ENCODE assay signal across 1 cellular context in the genomic region with DNA sequence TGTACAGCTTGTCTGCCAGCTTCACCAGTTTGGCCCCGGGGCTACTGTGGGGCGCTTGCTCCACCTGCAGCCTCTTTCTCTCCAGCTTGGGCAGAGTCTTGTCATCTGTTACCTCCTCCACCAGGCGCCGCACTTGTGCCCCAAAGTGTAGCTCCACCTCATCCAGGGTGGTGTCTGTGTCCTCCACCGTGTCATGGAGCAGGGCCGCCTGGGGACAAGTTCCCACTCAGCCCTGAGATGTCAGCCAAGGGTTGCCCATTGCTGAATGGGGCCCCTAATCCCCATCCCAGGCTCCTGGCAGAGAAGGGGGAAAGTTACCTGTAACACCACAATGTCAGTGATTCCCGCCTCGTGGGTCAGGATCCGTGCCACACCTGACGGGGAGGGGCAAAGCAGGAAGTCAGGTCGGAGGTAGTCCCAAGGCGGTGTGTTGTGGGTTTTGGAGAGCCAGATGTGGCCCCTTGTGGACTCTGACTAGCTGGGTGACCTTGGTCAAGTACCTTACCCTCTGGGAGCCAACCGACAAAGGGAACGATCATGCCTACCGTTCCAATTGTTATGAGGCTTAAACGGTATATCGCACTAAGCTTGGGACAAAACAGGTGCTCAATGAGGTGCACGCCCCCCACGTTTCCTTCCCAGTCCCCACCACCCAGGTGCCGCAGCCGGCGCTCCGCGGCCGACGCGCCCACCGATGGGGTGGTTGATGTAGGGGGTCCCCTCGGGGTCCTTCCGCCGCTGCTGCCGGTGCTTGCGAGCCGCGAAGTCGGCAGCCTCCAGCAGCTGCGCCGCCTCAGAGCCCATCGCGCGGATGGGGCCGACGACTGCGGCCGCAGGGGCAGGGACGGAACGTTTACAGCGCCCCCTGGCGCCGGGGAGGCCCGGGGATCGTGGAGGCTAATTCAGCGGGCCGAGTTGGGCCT.
TF ChIP-seq lines count a peak whose summit lies in the region.

A gene with protein sequence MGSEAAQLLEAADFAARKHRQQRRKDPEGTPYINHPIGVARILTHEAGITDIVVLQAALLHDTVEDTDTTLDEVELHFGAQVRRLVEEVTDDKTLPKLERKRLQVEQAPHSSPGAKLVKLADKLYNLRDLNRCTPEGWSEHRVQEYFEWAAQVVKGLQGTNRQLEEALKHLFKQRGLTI (minus strand): TSS at position 813 of the 923 bp plus-strand sequence. CDS start 9 bp downstream, at position 804.

TF ChIP-seq in GM12878, 131 proteins besides CTCF, POLR2A, EP300 and RAD21 (continued from another document and continues in another):
- TF ChIP-seq, protein P1, sequence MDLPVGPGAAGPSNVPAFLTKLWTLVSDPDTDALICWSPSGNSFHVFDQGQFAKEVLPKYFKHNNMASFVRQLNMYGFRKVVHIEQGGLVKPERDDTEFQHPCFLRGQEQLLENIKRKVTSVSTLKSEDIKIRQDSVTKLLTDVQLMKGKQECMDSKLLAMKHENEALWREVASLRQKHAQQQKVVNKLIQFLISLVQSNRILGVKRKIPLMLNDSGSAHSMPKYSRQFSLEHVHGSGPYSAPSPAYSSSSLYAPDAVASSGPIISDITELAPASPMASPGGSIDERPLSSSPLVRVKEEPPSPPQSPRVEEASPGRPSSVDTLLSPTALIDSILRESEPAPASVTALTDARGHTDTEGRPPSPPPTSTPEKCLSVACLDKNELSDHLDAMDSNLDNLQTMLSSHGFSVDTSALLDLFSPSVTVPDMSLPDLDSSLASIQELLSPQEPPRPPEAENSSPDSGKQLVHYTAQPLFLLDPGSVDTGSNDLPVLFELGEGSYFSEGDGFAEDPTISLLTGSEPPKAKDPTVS (IDR thresholded peaks at IDR 0.05; ENCODE audit: low read depth, low read length), result no peak
- TF ChIP-seq SMAD1 (IDR thresholded peaks at IDR 0.05; ENCODE audit: low read depth, partially characterized antibody) (no peak), KAT2A (conservative IDR thresholded peaks at IDR 0.05; ENCODE audit: control insufficient read depth, low read depth, low read length) (no peak), NFYA (IDR thresholded peaks at IDR 0.05; ENCODE audit: borderline replicate concordance, low read depth, low read length) (no peak), CBX3 (IDR thresholded peaks at IDR 0.05; ENCODE audit: borderline replicate concordance, low read depth) (no peak), HCFC1 (IDR thresholded peaks at IDR 0.05; ENCODE audit: low read length) (peak; percentile 48), SIN3A (IDR thresholded peaks at IDR 0.05; ENCODE audit: low read depth, low read length) (peak; percentile 79), LARP7 (IDR thresholded peaks at IDR 0.05) (peak; percentile 93), MEF2A (IDR thresholded peaks at IDR 0.05; ENCODE audit: insufficient read depth, low read depth, low read length) (peak; percentile 67), BCL11A (IDR thresholded peaks at IDR 0.05; ENCODE audit: low read depth, low read length) (no peak), SIX5 (IDR thresholded peaks at IDR 0.05; ENCODE audit: low read depth, low read length, severe bottlenecking) (peak; percentile 12), ASH2L (IDR thresholded peaks at IDR 0.05; ENCODE audit: borderline replicate concordance, low read depth) (no peak), TARDBP (IDR thresholded peaks at IDR 0.05; ENCODE audit: borderline replicate concordance) (peak; percentile 64; the same call in 1 of the 2 replicates), ZNF384 (IDR thresholded peaks at IDR 0.05; ENCODE audit: borderline replicate concordance, low read depth, low read length) (no peak), POLR2AphosphoS5 (IDR thresholded peaks at IDR 0.05; ENCODE audit: low read length) (peak; percentile 66; the same call in 1 of the 2 replicates), RCOR1 (conservative IDR thresholded peaks at IDR 0.05; ENCODE audit: low read depth, low read length) (peak; percentile 84; the same call in 1 of the 2 replicates), SREBF1 (IDR thresholded peaks at IDR 0.05; ENCODE audit: low read length) (no peak), RELA (IDR thresholded peaks at IDR 0.05; ENCODE audit: borderline replicate concordance, partially characterized antibody) (peak; percentile 38), IRF4 (IDR thresholded peaks at IDR 0.05; ENCODE audit: low read depth, low read length) (0 out of 2 replicates have a peak, but pooled peaks have one; percentile 20), HDAC2 (IDR thresholded peaks at IDR 0.05) (no peak), JUND (IDR thresholded peaks at IDR 0.05; ENCODE audit: low read depth, low read length) (no peak), ETV6 (conservative IDR thresholded peaks at IDR 0.05 in 1 of 2, IDR thresholded peaks at IDR 0.05 in 1 of 2; ENCODE audit: borderline replicate concordance in 1 of 2, low read depth in 1 of 2) (0 out of 4 replicates have a peak, but pooled peaks of 1 of the 2 experiments have one; percentile 19), STAT1 (conservative IDR thresholded peaks at IDR 0.05) (no peak; the same call in 1 of the 2 replicates), FOXK2 (IDR thresholded peaks at IDR 0.05) (no peak; the same call in 1 of the 2 replicates), IKZF1 (conservative IDR thresholded peaks at IDR 0.05) (peak; percentile 67)
- TF ChIP-seq, protein P2, sequence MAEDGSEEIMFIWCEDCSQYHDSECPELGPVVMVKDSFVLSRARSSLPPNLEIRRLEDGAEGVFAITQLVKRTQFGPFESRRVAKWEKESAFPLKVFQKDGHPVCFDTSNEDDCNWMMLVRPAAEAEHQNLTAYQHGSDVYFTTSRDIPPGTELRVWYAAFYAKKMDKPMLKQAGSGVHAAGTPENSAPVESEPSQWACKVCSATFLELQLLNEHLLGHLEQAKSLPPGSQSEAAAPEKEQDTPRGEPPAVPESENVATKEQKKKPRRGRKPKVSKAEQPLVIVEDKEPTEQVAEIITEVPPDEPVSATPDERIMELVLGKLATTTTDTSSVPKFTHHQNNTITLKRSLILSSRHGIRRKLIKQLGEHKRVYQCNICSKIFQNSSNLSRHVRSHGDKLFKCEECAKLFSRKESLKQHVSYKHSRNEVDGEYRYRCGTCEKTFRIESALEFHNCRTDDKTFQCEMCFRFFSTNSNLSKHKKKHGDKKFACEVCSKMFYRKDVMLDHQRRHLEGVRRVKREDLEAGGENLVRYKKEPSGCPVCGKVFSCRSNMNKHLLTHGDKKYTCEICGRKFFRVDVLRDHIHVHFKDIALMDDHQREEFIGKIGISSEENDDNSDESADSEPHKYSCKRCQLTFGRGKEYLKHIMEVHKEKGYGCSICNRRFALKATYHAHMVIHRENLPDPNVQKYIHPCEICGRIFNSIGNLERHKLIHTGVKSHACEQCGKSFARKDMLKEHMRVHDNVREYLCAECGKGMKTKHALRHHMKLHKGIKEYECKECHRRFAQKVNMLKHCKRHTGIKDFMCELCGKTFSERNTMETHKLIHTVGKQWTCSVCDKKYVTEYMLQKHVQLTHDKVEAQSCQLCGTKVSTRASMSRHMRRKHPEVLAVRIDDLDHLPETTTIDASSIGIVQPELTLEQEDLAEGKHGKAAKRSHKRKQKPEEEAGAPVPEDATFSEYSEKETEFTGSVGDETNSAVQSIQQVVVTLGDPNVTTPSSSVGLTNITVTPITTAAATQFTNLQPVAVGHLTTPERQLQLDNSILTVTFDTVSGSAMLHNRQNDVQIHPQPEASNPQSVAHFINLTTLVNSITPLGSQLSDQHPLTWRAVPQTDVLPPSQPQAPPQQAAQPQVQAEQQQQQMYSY (CRISPR knock-in tag; IDR thresholded peaks at IDR 0.05), result no peak
- TF ChIP-seq, protein P3, sequence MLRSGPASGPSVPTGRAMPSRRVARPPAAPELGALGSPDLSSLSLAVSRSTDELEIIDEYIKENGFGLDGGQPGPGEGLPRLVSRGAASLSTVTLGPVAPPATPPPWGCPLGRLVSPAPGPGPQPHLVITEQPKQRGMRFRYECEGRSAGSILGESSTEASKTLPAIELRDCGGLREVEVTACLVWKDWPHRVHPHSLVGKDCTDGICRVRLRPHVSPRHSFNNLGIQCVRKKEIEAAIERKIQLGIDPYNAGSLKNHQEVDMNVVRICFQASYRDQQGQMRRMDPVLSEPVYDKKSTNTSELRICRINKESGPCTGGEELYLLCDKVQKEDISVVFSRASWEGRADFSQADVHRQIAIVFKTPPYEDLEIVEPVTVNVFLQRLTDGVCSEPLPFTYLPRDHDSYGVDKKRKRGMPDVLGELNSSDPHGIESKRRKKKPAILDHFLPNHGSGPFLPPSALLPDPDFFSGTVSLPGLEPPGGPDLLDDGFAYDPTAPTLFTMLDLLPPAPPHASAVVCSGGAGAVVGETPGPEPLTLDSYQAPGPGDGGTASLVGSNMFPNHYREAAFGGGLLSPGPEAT (IDR thresholded peaks at IDR 0.05; ENCODE audit: low read depth), result peak; percentile 48
- TF ChIP-seq, protein P4, sequence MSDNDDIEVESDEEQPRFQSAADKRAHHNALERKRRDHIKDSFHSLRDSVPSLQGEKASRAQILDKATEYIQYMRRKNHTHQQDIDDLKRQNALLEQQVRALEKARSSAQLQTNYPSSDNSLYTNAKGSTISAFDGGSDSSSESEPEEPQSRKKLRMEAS (IDR thresholded peaks at IDR 0.05; ENCODE audit: low read depth, low read length), result no peak; the same call in 1 of the 2 replicates
- TF ChIP-seq, protein P5, sequence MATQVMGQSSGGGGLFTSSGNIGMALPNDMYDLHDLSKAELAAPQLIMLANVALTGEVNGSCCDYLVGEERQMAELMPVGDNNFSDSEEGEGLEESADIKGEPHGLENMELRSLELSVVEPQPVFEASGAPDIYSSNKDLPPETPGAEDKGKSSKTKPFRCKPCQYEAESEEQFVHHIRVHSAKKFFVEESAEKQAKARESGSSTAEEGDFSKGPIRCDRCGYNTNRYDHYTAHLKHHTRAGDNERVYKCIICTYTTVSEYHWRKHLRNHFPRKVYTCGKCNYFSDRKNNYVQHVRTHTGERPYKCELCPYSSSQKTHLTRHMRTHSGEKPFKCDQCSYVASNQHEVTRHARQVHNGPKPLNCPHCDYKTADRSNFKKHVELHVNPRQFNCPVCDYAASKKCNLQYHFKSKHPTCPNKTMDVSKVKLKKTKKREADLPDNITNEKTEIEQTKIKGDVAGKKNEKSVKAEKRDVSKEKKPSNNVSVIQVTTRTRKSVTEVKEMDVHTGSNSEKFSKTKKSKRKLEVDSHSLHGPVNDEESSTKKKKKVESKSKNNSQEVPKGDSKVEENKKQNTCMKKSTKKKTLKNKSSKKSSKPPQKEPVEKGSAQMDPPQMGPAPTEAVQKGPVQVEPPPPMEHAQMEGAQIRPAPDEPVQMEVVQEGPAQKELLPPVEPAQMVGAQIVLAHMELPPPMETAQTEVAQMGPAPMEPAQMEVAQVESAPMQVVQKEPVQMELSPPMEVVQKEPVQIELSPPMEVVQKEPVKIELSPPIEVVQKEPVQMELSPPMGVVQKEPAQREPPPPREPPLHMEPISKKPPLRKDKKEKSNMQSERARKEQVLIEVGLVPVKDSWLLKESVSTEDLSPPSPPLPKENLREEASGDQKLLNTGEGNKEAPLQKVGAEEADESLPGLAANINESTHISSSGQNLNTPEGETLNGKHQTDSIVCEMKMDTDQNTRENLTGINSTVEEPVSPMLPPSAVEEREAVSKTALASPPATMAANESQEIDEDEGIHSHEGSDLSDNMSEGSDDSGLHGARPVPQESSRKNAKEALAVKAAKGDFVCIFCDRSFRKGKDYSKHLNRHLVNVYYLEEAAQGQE (IDR thresholded peaks at IDR 0.05; ENCODE audit: low read depth, low read length), result 0 out of 2 replicates have a peak, but pooled peaks have one; percentile 47
- TF ChIP-seq, protein P6, sequence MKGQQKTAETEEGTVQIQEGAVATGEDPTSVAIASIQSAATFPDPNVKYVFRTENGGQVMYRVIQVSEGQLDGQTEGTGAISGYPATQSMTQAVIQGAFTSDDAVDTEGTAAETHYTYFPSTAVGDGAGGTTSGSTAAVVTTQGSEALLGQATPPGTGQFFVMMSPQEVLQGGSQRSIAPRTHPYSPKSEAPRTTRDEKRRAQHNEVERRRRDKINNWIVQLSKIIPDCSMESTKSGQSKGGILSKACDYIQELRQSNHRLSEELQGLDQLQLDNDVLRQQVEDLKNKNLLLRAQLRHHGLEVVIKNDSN (IDR thresholded peaks at IDR 0.05; ENCODE audit: borderline replicate concordance, extremely low read length, insufficient read depth, low read depth, low read length), result no peak
- TF ChIP-seq, protein P7, sequence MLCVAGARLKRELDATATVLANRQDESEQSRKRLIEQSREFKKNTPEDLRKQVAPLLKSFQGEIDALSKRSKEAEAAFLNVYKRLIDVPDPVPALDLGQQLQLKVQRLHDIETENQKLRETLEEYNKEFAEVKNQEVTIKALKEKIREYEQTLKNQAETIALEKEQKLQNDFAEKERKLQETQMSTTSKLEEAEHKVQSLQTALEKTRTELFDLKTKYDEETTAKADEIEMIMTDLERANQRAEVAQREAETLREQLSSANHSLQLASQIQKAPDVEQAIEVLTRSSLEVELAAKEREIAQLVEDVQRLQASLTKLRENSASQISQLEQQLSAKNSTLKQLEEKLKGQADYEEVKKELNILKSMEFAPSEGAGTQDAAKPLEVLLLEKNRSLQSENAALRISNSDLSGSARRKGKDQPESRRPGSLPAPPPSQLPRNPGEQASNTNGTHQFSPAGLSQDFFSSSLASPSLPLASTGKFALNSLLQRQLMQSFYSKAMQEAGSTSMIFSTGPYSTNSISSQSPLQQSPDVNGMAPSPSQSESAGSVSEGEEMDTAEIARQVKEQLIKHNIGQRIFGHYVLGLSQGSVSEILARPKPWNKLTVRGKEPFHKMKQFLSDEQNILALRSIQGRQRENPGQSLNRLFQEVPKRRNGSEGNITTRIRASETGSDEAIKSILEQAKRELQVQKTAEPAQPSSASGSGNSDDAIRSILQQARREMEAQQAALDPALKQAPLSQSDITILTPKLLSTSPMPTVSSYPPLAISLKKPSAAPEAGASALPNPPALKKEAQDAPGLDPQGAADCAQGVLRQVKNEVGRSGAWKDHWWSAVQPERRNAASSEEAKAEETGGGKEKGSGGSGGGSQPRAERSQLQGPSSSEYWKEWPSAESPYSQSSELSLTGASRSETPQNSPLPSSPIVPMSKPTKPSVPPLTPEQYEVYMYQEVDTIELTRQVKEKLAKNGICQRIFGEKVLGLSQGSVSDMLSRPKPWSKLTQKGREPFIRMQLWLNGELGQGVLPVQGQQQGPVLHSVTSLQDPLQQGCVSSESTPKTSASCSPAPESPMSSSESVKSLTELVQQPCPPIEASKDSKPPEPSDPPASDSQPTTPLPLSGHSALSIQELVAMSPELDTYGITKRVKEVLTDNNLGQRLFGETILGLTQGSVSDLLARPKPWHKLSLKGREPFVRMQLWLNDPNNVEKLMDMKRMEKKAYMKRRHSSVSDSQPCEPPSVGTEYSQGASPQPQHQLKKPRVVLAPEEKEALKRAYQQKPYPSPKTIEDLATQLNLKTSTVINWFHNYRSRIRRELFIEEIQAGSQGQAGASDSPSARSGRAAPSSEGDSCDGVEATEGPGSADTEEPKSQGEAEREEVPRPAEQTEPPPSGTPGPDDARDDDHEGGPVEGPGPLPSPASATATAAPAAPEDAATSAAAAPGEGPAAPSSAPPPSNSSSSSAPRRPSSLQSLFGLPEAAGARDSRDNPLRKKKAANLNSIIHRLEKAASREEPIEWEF (IDR thresholded peaks at IDR 0.05; ENCODE audit: insufficient replicate concordance, low read depth, low read length), result no peak
- TF ChIP-seq, protein P8, sequence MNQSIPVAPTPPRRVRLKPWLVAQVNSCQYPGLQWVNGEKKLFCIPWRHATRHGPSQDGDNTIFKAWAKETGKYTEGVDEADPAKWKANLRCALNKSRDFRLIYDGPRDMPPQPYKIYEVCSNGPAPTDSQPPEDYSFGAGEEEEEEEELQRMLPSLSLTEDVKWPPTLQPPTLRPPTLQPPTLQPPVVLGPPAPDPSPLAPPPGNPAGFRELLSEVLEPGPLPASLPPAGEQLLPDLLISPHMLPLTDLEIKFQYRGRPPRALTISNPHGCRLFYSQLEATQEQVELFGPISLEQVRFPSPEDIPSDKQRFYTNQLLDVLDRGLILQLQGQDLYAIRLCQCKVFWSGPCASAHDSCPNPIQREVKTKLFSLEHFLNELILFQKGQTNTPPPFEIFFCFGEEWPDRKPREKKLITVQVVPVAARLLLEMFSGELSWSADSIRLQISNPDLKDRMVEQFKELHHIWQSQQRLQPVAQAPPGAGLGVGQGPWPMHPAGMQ (IDR thresholded peaks at IDR 0.05; ENCODE audit: borderline replicate concordance), result no peak
